Comparison of ENCODE assay signal across 11 cellular contexts in genomic region chr10:78623577-78624215, GRCh38.
DNase-seq lines count a peak whose midpoint lies in the region; ATAC-seq and TF ChIP-seq lines count a peak whose summit lies in the region.
"Had no signal": no experiment of that assay in that cellular context is flagged by ENCODE, and none has a peak within 500 bp of the region (broad histone marks: within the 10 kb centered on the region; RNA-seq: fewer than 3 reads in every experiment).

No MANE protein-coding gene starts in this region.

- peak overlapping the region; percentile 4 for H3K4me2 ChIP-seq in hepatocyte
- no peak overlapping the region for H3K4me2 ChIP-seq in GM23338

- H3K4me1 Mint-ChIP-seq in GM23338 = peaks cover 16% of the 10 kb centered on the region
- H3K4me1 Mint-ChIP-seq: naive B cell had no signal

- no peaks in the 10 kb centered on the region for H3F3A ChIP-seq in GM23338 (replicated peaks; ENCODE audit: low read depth)

- H3K9me2 ChIP-seq in hepatocyte (replicated peaks; ENCODE audit: insufficient read depth) (no peaks in the 10 kb centered on the region), GM23338 (ENCODE audit: insufficient read depth) (no peaks in the 10 kb centered on the region)

- ATAC-seq in SK-N-SH treated with all-trans-retinoic acid at 6 μM for 48 hours = peak; percentile 89
- ATAC-seq in HG03280 (IDR thresholded peaks at IDR 0.05; ENCODE audit: unreplicated experiment) = no peak
- ATAC-seq in GM23338 = no peak
- ATAC-seq in GM18907 (IDR thresholded peaks at IDR 0.05; ENCODE audit: unreplicated experiment) = no peak

- no peak overlapping the region for H3K4me3 Mint-ChIP-seq in GM23338
- H3K4me3 Mint-ChIP-seq: naive B cell had no signal

- no peaks in the 10 kb centered on the region for H4K20me1 ChIP-seq in hepatocyte (ENCODE audit: insufficient read depth, poor library complexity, severe bottlenecking)
- H4K20me1 ChIP-seq in GM23338 (replicated peaks; ENCODE audit: insufficient read depth) = no peaks in the 10 kb centered on the region

- no peaks in the 10 kb centered on the region for H3K9me3 ChIP-seq in hepatocyte (ENCODE audit: low read depth)
- H3K9me3 ChIP-seq: breast epithelium had no signal

- no peak overlapping the region for H3K4me3 ChIP-seq in AG04449 (ENCODE audit: low read depth, low read length)
- no peak overlapping the region for H3K4me3 ChIP-seq in hepatocyte
- no peak overlapping the region for H3K4me3 ChIP-seq in GM23338
- H3K4me3 ChIP-seq: breast epithelium, SK-N-MC had no signal

- H3K36me3 ChIP-seq in hepatocyte (replicated peaks; ENCODE audit: insufficient read depth, low read depth) (no peaks in the 10 kb centered on the region), GM23338 (ENCODE audit: insufficient read depth) (no peaks in the 10 kb centered on the region)
- H3K36me3 ChIP-seq: breast epithelium had no signal

- TF ChIP-seq CTCF in AG04449 (IDR thresholded peaks at IDR 0.05; ENCODE audit: insufficient read depth, low read length, missing control alignments) (no peak), hepatocyte (IDR thresholded peaks at IDR 0.05; ENCODE audit: poor library complexity) (no peak), GM23338 (conservative IDR thresholded peaks at IDR 0.05; ENCODE audit: low read depth in 2 of 2) (no peak)

- POLR2A ChIA-PET in AG04449 (lab: Yijun Ruan, JAX) = no interaction called here

- H3K9me3 Mint-ChIP-seq in GM23338 = no peaks in the 10 kb centered on the region

- no peaks in the 10 kb centered on the region for H3K27me3 ChIP-seq in hepatocyte
- H3K27me3 ChIP-seq in GM23338 (ENCODE audit: insufficient read depth) = no peaks in the 10 kb centered on the region
- H3K27me3 ChIP-seq: breast epithelium had no signal

- H2AFZ ChIP-seq in hepatocyte = no peak overlapping the region
- H2AFZ ChIP-seq in GM23338 = no peak overlapping the region

- H3K27ac Mint-ChIP-seq in GM23338 = no peak overlapping the region
- H3K27ac Mint-ChIP-seq: naive B cell had no signal

- 22% methylated on average over 4 of the region's 4 CpGs for WGBS in hepatocyte (ENCODE audit: low lambda C conversion rate, missing lambda C conversion rate)

- H3K4me1 ChIP-seq in hepatocyte (ENCODE audit: insufficient read depth) (peaks cover 30% of the 10 kb centered on the region), GM23338 (ENCODE audit: insufficient read depth) (peaks cover 13% of the 10 kb centered on the region)
- H3K4me1 ChIP-seq: breast epithelium had no signal

- H3K79me2 ChIP-seq in hepatocyte (no peaks in the 10 kb centered on the region), GM23338 (replicated peaks; ENCODE audit: insufficient read depth) (no peaks in the 10 kb centered on the region)

- H3K36me3 Mint-ChIP-seq in GM23338 (ENCODE audit: low read depth) = no peaks in the 10 kb centered on the region
- H3K36me3 Mint-ChIP-seq: naive B cell had no signal

- H3K27me3 Mint-ChIP-seq in GM23338 (ENCODE audit: insufficient read depth, low read depth, poor library complexity) = peaks cover 4% of the 10 kb centered on the region

- CTCF ChIA-PET in AG04449 (lab: Yijun Ruan, JAX) = interaction anchor here (1.3 kb wide), 1 partner anchor 18 kb away, joined by 3 read pairs; no protein-coding TSS in a partner anchor

- H3K27ac ChIP-seq in hepatocyte = no peak overlapping the region
- no peak overlapping the region for H3K27ac ChIP-seq in GM23338 (ENCODE audit: low read depth)
- H3K27ac ChIP-seq: SK-N-MC had no signal

- DNase-seq in AG04449 (ENCODE audit: low read depth, low spot score) = peak; percentile 64
- DNase-seq in H4 (ENCODE audit: low spot score) = peak; percentile 72
- peak; percentile 79 for DNase-seq in hepatocyte (ENCODE audit: low spot score)
- no peak for DNase-seq in activated CD4-positive, alpha-beta T cell treated with anti-CD3 and anti-CD28 coated beads, Interleukin-2, amount 50 U/mL, for 4 hours
- DNase-seq in GM23338 (ENCODE audit: low spot score) = no peak
- DNase-seq: naive B cell had no signal

TF ChIP-seq in SK-N-SH treated with all-trans-retinoic acid at 6 μM for 48 hours, 23 proteins besides CTCF, POLR2A, EP300 and RAD21:
- TF ChIP-seq TOX (CRISPR knock-in tag; IDR thresholded peaks at IDR 0.05; ENCODE audit: borderline replicate concordance) (peak; percentile 28; the same call in 1 of the 2 replicates), PPARA (CRISPR knock-in tag; IDR thresholded peaks at IDR 0.05; ENCODE audit: borderline replicate concordance) (no peak), ZFP30 (CRISPR knock-in tag; IDR thresholded peaks at IDR 0.05) (no peak), CSDC2 (CRISPR knock-in tag; IDR thresholded peaks at IDR 0.05) (peak; percentile 48; the same call in 1 of the 2 replicates), ISL1 (CRISPR knock-in tag; IDR thresholded peaks at IDR 0.05) (peak; percentile 85), RARB (CRISPR knock-in tag; IDR thresholded peaks at IDR 0.05) (peak; percentile 63; the same call in 1 of the 2 replicates), SNAI2 (CRISPR knock-in tag; IDR thresholded peaks at IDR 0.05) (peak; percentile 76; the same call in 1 of the 2 replicates)
TF ChIP-seq in SK-N-SH treated with all-trans-retinoic acid at 6 μM for 48 hours: peak in this region for 5.

TF ChIP-seq in GM23338, 12 proteins besides CTCF, POLR2A, EP300 and RAD21 (continues in another document):
- TF ChIP-seq ZNF114 (CRISPR knock-in tag; IDR thresholded peaks at IDR 0.05) (no peak), ZNF331 (CRISPR knock-in tag; IDR thresholded peaks at IDR 0.05; ENCODE audit: low read depth) (no peak), REST (IDR thresholded peaks at IDR 0.05; ENCODE audit: unreplicated experiment) (no peak), EZH2phosphoT487 (IDR thresholded peaks at IDR 0.05; ENCODE audit: unreplicated experiment) (no peak), POLR2AphosphoS5 (IDR thresholded peaks at IDR 0.05; ENCODE audit: low read depth) (no peak), CREB1 (CRISPR knock-in tag; IDR thresholded peaks at IDR 0.05; ENCODE audit: low read depth) (no peak), NANOG (IDR thresholded peaks at IDR 0.05; ENCODE audit: borderline replicate concordance) (no peak), ETS1 (IDR thresholded peaks at IDR 0.05) (no peak), JUNB (IDR thresholded peaks at IDR 0.05; ENCODE audit: unreplicated experiment) (no peak)

Comparison
In these comparisons a context has a peak if more than half of its experiments do, and no peak if none do; other contexts are left out.
1. DNase-seq: peak in AG04449 (single experiment), H4 (single experiment) and hepatocyte (single experiment); none in activated CD4-positive, alpha-beta T cell treated with anti-CD3 and anti-CD28 coated beads, Interleukin-2, amount 50 U/mL, for 4 hours (0 of 2) and GM23338 (single experiment).